8 cellular contexts compared by ENCODE assay signal in genomic region chr6:37819177-37819801, GRCh38. TPM values are rescaled to one million over a fixed set of nuclear protein-coding genes. Genes with fewer than 3 reads are reported as not detected.
DNase-seq lines count a peak whose midpoint lies in the region; ATAC-seq and TF ChIP-seq lines count a peak whose summit lies in the region.

Gene ZFAND3, plus strand, starts transcription at chr6:37819727. Its CDS starts 219 bp downstream, at chr6:37819946.

- no peaks in the 10 kb centered on the region for H3K36me3 ChIP-seq in KOPT-K1 (ENCODE audit: insufficient read depth, low read length)
- H3K36me3 ChIP-seq in Peyer's patch: no peaks in the 10 kb centered on the region
- H3K36me3 ChIP-seq in esophagus muscularis mucosa: no peaks in the 10 kb centered on the region
- peaks cover 0 to 4% of the 10 kb centered on the region in 2 donors for H3K36me3 ChIP-seq in muscle layer of duodenum (ENCODE audit: control insufficient read depth in 1 of 2, insufficient read depth in 2 of 2, low read length in 2 of 2)

- H3K4me3 ChIP-seq in Peyer's patch (peak within 1 kb of the TSS; percentile 76 to 93 (median 91)), esophagus muscularis mucosa (peak within 1 kb of the TSS; percentile 94 to 98 (median 96)), muscle layer of duodenum (ENCODE audit: low read depth in 1 of 2, low read length in 2 of 2) (peak within 1 kb of the TSS; percentile 76 to 95)

- H3K4me3 Mint-ChIP-seq in activated T-cell treated with anti-CD3 and anti-CD28 coated beads, Interleukin-2, amount 50 U/mL, for 72 hours: peak within 1 kb of the TSS; percentile 97 to 99

- H3K9me3 ChIP-seq in KOPT-K1 (ENCODE audit: insufficient read depth, low read length, poor library complexity, severe bottlenecking) (no peaks in the 10 kb centered on the region), Peyer's patch (no peaks in the 10 kb centered on the region), esophagus muscularis mucosa (no peaks in the 10 kb centered on the region), muscle layer of duodenum (ENCODE audit: control insufficient read depth in 1 of 2, low read length in 2 of 2) (no peaks in the 10 kb centered on the region)

- H3K4me1 Mint-ChIP-seq in activated T-cell treated with anti-CD3 and anti-CD28 coated beads, Interleukin-2, amount 50 U/mL, for 72 hours (ENCODE audit: low read depth): peaks cover 53% of the 10 kb centered on the region

- peak in 1 of 2 donors; percentile 63 for TF ChIP-seq POLR2A in Peyer's patch (IDR thresholded peaks at IDR 0.05)
- TF ChIP-seq POLR2A in esophagus muscularis mucosa (IDR thresholded peaks at IDR 0.05; ENCODE audit: low read depth): no peak

- WGBS in esophagus muscularis mucosa: 0% methylated on average over 4 of the region's 64 CpGs

- TF ChIP-seq EP300 in esophagus muscularis mucosa (IDR thresholded peaks at IDR 0.05): no peak

- ATAC-seq in GM21825 (IDR thresholded peaks at IDR 0.05; ENCODE audit: unreplicated experiment): peak; percentile 74
- peak; percentile 85 to 88 for ATAC-seq in activated T-cell treated with anti-CD3 and anti-CD28 coated beads, Interleukin-2, amount 50 U/mL, for 72 hours (replicated peaks in 1 of 2)

- H3K27me3 Mint-ChIP-seq in activated T-cell treated with anti-CD3 and anti-CD28 coated beads, Interleukin-2, amount 50 U/mL, for 72 hours (ENCODE audit: low read depth): no peaks in the 10 kb centered on the region

- H3K27me3 ChIP-seq in Peyer's patch (no peaks in the 10 kb centered on the region), esophagus muscularis mucosa (no peaks in the 10 kb centered on the region), muscle layer of duodenum (ENCODE audit: low read depth, low read length) (no peaks in the 10 kb centered on the region)

- H3K27ac ChIP-seq in KOPT-K1 (ENCODE audit: low read depth, low read length, poor library complexity, severe bottlenecking) (peak within 1 kb of the TSS; percentile 88), Peyer's patch (peak within 1 kb of the TSS; percentile 94 to 99 (median 96)), esophagus muscularis mucosa (replicated peaks in 1 of 4) (peak within 1 kb of the TSS; percentile 94 to 99 (median 97)), muscle layer of duodenum (ENCODE audit: low read length) (peak within 1 kb of the TSS; percentile 96)

- intact Hi-C loops in esophagus muscularis mucosa (cut with DNase I): no loop called here

- DNase-seq in DMS79 (lab: John Stamatoyannopoulos, UW) (peak; percentile 90), Peyer's patch (peak; percentile 89 to 97 (median 97)), esophagus muscularis mucosa (ENCODE audit: extremely low spot score) (peak; percentile 98)
- DNase-seq in activated T-cell treated with anti-CD3 and anti-CD28 coated beads, Interleukin-2, amount 50 U/mL, for 72 hours: peak; percentile 96
- DNase-seq in stimulated activated CD8-positive, alpha-beta memory T cell treated with anti-CD3 and anti-CD28 coated beads, Interleukin-7, amount 100 ng/mL, for 24 hours (ENCODE audit: low read depth): peak; percentile 84

- H3K4me1 ChIP-seq in Peyer's patch (peaks cover 0 to 37% (median 10%) of the 10 kb centered on the region in 4 donors), esophagus muscularis mucosa (peaks cover 38 to 50% (median 46%) of the 10 kb centered on the region in 4 donors), muscle layer of duodenum (ENCODE audit: control insufficient read depth in 1 of 2, insufficient read depth in 2 of 2, low read length in 2 of 2) (peaks cover 12 to 36% of the 10 kb centered on the region in 2 donors)

- peaks cover 1 to 3% of the 10 kb centered on the region in 2 donors for H3K36me3 Mint-ChIP-seq in activated T-cell treated with anti-CD3 and anti-CD28 coated beads, Interleukin-2, amount 50 U/mL, for 72 hours (ENCODE audit: insufficient read depth in 2 of 2)

- no peaks in the 10 kb centered on the region for H3K9me3 Mint-ChIP-seq in activated T-cell treated with anti-CD3 and anti-CD28 coated beads, Interleukin-2, amount 50 U/mL, for 72 hours

- peak in 1 of 6 experiments; percentile 5 for TF ChIP-seq CTCF in Peyer's patch (IDR thresholded peaks at IDR 0.05)
- no peak for TF ChIP-seq CTCF in esophagus muscularis mucosa (IDR thresholded peaks at IDR 0.05)

- H3K27ac Mint-ChIP-seq in activated T-cell treated with anti-CD3 and anti-CD28 coated beads, Interleukin-2, amount 50 U/mL, for 72 hours: peak within 1 kb of the TSS; percentile 99

RNA-seq across cellular contexts. Expression of gene ZFAND3, which starts in this region (rescaled TPM):
- total RNA-seq in Peyer's patch (10 to 100 TPM; 30.5 to 57.4 (median 53.3) TPM), esophagus muscularis mucosa (10 to 100 TPM; 37.3 to 70.1 (median 55.2) TPM)
- total RNA-seq in activated T-cell treated with anti-CD3 and anti-CD28 coated beads, Interleukin-2, amount 50 U/mL, for 72 hours: 100 to 1,000 TPM in 1 of 2 donors, 10 to 100 TPM in 1; 93.9 to 114 TPM

Comparison
In these comparisons a context has a peak if more than half of its experiments do, and no peak if none do; other contexts are left out.
1. Peak in every context shown above with its lines: DNase-seq, ATAC-seq, H3K4me3 ChIP-seq and H3K27ac ChIP-seq.